In genomic region chr13:73940098-73940497, GRCh38 we compare ENCODE assay signal across 17 cellular contexts.
DNase-seq lines count a peak whose midpoint lies in the region; ATAC-seq and TF ChIP-seq lines count a peak whose summit lies in the region.
"Had no signal": no experiment of that assay in that cellular context is flagged by ENCODE, and none has a peak within 500 bp of the region (broad histone marks: within the 10 kb centered on the region; RNA-seq: fewer than 3 reads in every experiment).

No MANE protein-coding gene starts in this region.

- H3K27me3 Mint-ChIP-seq in natural killer cell (ENCODE audit: low read depth in 2 of 2), result no peaks in the 10 kb centered on the region
- H3K27me3 Mint-ChIP-seq: dendritic cell treated with granulocyte-macrophage colony-stimulating factor and Interleukin-4, amounts not matched to agents 40 ng/mL and 50 ng/mL, for 4 days had no signal

- H3K36me3 ChIP-seq in MG63, result no peaks in the 10 kb centered on the region

- H3K4me3 ChIP-seq in epithelial cell of proximal tubule (ENCODE audit: low read depth, low read length) (no peak overlapping the region), MG63 (no peak overlapping the region)
- H3K4me3 ChIP-seq: skin epidermis had no signal

- intact Hi-C loops in natural killer cell (cut with micrococcal nuclease), result loop anchor here (5.0 kb wide), 1 partner anchor 347 kb away; no protein-coding TSS in a partner anchor

- H3K4me3 Mint-ChIP-seq in natural killer cell, result no peak overlapping the region
- H3K4me3 Mint-ChIP-seq: dendritic cell treated with granulocyte-macrophage colony-stimulating factor and Interleukin-4, amounts not matched to agents 40 ng/mL and 50 ng/mL, for 4 days had no signal

- H3K4me1 Mint-ChIP-seq in natural killer cell, result peaks cover 67 to 70% of the 10 kb centered on the region in 2 donors

- H3K9me3 ChIP-seq in MG63, result no peaks in the 10 kb centered on the region

- TF ChIP-seq CTCF in epithelial cell of proximal tubule (conservative IDR thresholded peaks at IDR 0.05; ENCODE audit: low read depth, low read length), result peak; percentile 47
- no peak for TF ChIP-seq CTCF in natural killer cell (IDR thresholded peaks at IDR 0.05)

- DNase-seq in DMS79 treated with DMSO at 0.1 percent for 48 hours (lab: John Stamatoyannopoulos, UW) (peak; percentile 79), epithelial cell of proximal tubule (ENCODE audit: low read depth) (no peak), natural killer cell (no peak), NCI-H510A (lab: John Stamatoyannopoulos, UW) (no peak), MG63 (no peak)
- DNase-seq: activated CD4-positive, alpha-beta T cell treated with anti-CD3 and anti-CD28 coated beads, Interleukin-2, amount 50 U/mL, for 1 hour; brain microvascular endothelial cell; foreskin keratinocyte; GF-D8; NCI-H1436 treated with DMSO at 0.1 percent for 48 hours; NCI-H446 treated with DMSO at 0.1 percent for 48 hours; stimulated activated CD4-positive, alpha-beta T cell treated with anti-CD3 and anti-CD28 coated beads, Interleukin-2, amount 100 ng/mL, for 48 hours; SW 1271 had no signal

- H3K9me3 Mint-ChIP-seq in natural killer cell, result no peaks in the 10 kb centered on the region
- H3K9me3 Mint-ChIP-seq: dendritic cell treated with granulocyte-macrophage colony-stimulating factor and Interleukin-4, amounts not matched to agents 40 ng/mL and 50 ng/mL, for 4 days had no signal

- peak; percentile 39 for ATAC-seq in HG03439 (IDR thresholded peaks at IDR 0.05; ENCODE audit: unreplicated experiment)
- ATAC-seq in natural killer cell, result no peak
- ATAC-seq in HG03025 (IDR thresholded peaks at IDR 0.05; ENCODE audit: low FRiP score, unreplicated experiment), result no peak

- H3K36me3 Mint-ChIP-seq in natural killer cell, result no peaks in the 10 kb centered on the region

- peak overlapping the region; percentile 82 to 83 for H3K27ac Mint-ChIP-seq in natural killer cell
- H3K27ac Mint-ChIP-seq: dendritic cell treated with granulocyte-macrophage colony-stimulating factor and Interleukin-4, amounts not matched to agents 40 ng/mL and 50 ng/mL, for 4 days had no signal

- H3K27me3 ChIP-seq in MG63, result no peaks in the 10 kb centered on the region
- H3K27me3 ChIP-seq: brain microvascular endothelial cell, foreskin keratinocyte had no signal
